In genomic region chr11:34988294-34989255, GRCh38 we compare ENCODE assay signal across 11 cellular contexts.
A peak's percentile ranks its signal among the peaks of the same experiment; 100 is the strongest.
DNase-seq lines count a peak whose midpoint lies in the region; ATAC-seq lines count a peak whose summit lies in the region.
"Had no signal": no experiment of that assay in that cellular context is flagged by ENCODE, and none has a peak within 500 bp of the region (broad histone marks: within the 10 kb centered on the region; RNA-seq: fewer than 3 reads in every experiment).

No MANE protein-coding gene starts in this region.

- no peak overlapping the region for H3K4me3 Mint-ChIP-seq in naive B cell
- H3K4me3 Mint-ChIP-seq: activated naive CD4-positive, alpha-beta T cell treated with anti-CD3 and anti-CD28 coated beads, Interleukin-2, amount 50 U/mL, for 24 hours had no signal

- no peaks in the 10 kb centered on the region for H3K27me3 Mint-ChIP-seq in naive B cell
- H3K27me3 Mint-ChIP-seq: activated naive CD4-positive, alpha-beta T cell treated with anti-CD3 and anti-CD28 coated beads, Interleukin-2, amount 50 U/mL, for 24 hours had no signal

- H3K9me3 Mint-ChIP-seq in naive B cell, result no peaks in the 10 kb centered on the region
- H3K9me3 Mint-ChIP-seq: activated naive CD4-positive, alpha-beta T cell treated with anti-CD3 and anti-CD28 coated beads, Interleukin-2, amount 50 U/mL, for 24 hours had no signal

- DNase-seq in RPMI7951 (ENCODE audit: low read depth) (peak; percentile 61), naive B cell (no peak), epidermal melanocyte (ENCODE audit: insufficient read length, low spot score) (no peak), OCI-M2 (lab: John Stamatoyannopoulos, UW; ENCODE audit: unreplicated experiment) (no peak)
- DNase-seq: lower lobe of right lung, NCI-H526 had no signal

- peaks cover 7 to 20% (median 12%) of the 10 kb centered on the region in 3 donors for H3K4me1 Mint-ChIP-seq in naive B cell

- H3K27ac Mint-ChIP-seq in naive B cell, result peak overlapping the region in 4 of 6 donors; percentile 34 to 67 (median 50)
- H3K27ac Mint-ChIP-seq: activated naive CD4-positive, alpha-beta T cell treated with anti-CD3 and anti-CD28 coated beads, Interleukin-2, amount 50 U/mL, for 24 hours had no signal

- ATAC-seq in GM18519 (IDR thresholded peaks at IDR 0.05; ENCODE audit: low FRiP score, unreplicated experiment), result peak; percentile 65
- peak; percentile 59 for ATAC-seq in HG02943 (IDR thresholded peaks at IDR 0.05; ENCODE audit: low read depth, unreplicated experiment)
- no peak for ATAC-seq in naive B cell (ENCODE audit: low read depth in 2 of 2)
- no peak for ATAC-seq in HG02970 (IDR thresholded peaks at IDR 0.05; ENCODE audit: low FRiP score, unreplicated experiment)
- no peak for ATAC-seq in HG03108 (IDR thresholded peaks at IDR 0.05; ENCODE audit: unreplicated experiment)

- peaks cover 17 to 24% of the 10 kb centered on the region in 2 donors for H3K36me3 Mint-ChIP-seq in naive B cell

Comparison
In these comparisons a context has a peak if more than half of its experiments do, and no peak if none do; other contexts are left out.
1. ATAC-seq: peak in GM18519 (single experiment) and HG02943 (single experiment); none in naive B cell (0 of 2), HG02970 (single experiment) and HG03108 (single experiment).